12 cellular contexts compared by ENCODE assay signal in the genomic region with DNA sequence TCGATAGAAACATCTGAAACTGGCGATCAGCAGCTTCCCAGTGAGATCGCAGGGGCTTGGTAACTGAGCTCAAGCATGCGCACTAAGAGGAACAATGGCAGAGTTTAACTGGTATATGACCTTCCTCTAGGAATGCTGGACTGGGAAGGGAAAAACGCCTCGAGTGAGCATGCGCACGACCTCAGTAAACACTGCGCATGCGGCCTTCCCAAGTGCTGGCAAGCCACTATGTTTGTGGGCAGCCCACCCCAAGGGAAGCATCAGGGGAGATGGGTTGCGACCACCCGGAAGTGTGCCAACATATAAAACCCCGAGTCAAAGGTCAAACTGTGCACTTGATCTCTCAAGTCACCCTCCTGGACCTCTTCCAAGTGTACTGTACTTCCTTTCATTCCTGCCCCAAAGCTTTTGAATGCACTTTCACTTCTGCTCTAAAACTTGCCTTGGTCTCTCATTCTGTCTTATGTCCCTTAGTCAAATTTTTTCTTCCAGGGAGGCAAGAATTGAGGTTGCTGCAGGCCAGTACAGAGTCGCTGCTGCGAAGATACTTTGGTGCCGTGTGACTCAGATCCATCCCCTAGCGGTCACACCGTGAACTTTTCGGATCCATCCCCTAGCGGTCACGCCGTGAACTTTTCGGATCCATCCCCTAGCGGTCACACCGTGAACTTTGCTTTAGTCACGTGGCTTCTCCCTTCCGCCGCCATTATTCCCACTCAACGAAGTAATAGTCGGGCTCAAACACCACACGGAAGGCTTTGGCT.
A peak's percentile ranks its signal among the peaks of the same experiment; 100 is the strongest.
DNase-seq lines count a peak whose midpoint lies in the region; ATAC-seq, FAIRE-seq and TF ChIP-seq lines count a peak whose summit lies in the region.
"Had no signal": no experiment of that assay in that cellular context is flagged by ENCODE, and none has a peak within 500 bp of the region (broad histone marks: within the 10 kb centered on the region; RNA-seq: fewer than 3 reads in every experiment).

No MANE protein-coding gene starts in this region.

- H2BK15ac ChIP-seq in H9 (ENCODE audit: low read depth, low read length), result no peak overlapping the region

- no peak overlapping the region for H2AFZ ChIP-seq in H9 (ENCODE audit: low read length)
- H2AFZ ChIP-seq in astrocyte (ENCODE audit: low read depth, low read length), result no peak overlapping the region

- H3K9me3 ChIP-seq in H9 (ENCODE audit: control insufficient read depth, low read depth, low read length) (no peaks in the 10 kb centered on the region), astrocyte (ENCODE audit: insufficient read depth, low read depth, low read length) (no peaks in the 10 kb centered on the region), gastrocnemius medialis (no peaks in the 10 kb centered on the region)

- H3K27me3 ChIP-seq in H9 (ENCODE audit: insufficient read depth, low read length), result no peaks in the 10 kb centered on the region
- H3K27me3 ChIP-seq in astrocyte (ENCODE audit: insufficient read depth, low read length), result no peaks in the 10 kb centered on the region
- H3K27me3 ChIP-seq in gastrocnemius medialis, result no peaks in the 10 kb centered on the region

- TF ChIP-seq CTCF in H9 (conservative IDR thresholded peaks at IDR 0.05) (peak; percentile 100), astrocyte (IDR thresholded peaks at IDR 0.05; ENCODE audit: insufficient read depth, low read depth, low read length) (peak; percentile 28), gastrocnemius medialis (IDR thresholded peaks at IDR 0.05 in 4 of 5, conservative IDR thresholded peaks at IDR 0.05 in 1 of 5) (peak in 4 of 5 experiments; percentile 21 to 70 (median 40))

- H3K27me3 Mint-ChIP-seq in H9 (ENCODE audit: low read depth), result peaks cover 9% of the 10 kb centered on the region
- no peaks in the 10 kb centered on the region for H3K27me3 Mint-ChIP-seq in astrocyte (ENCODE audit: low read depth, unreplicated experiment)

- no peak for FAIRE-seq in astrocyte (lab: Jason Lieb, UNC)
- FAIRE-seq: H54 had no signal

- H3K36me3 ChIP-seq in astrocyte (ENCODE audit: insufficient read depth, low read length) (no peaks in the 10 kb centered on the region), gastrocnemius medialis (no peaks in the 10 kb centered on the region)

- H2BK5ac ChIP-seq in H9 (ENCODE audit: insufficient read length, low read length), result no peak overlapping the region

- no peak overlapping the region for H3K27ac Mint-ChIP-seq in H9
- H3K27ac Mint-ChIP-seq in astrocyte (ENCODE audit: unreplicated experiment), result peak overlapping the region; percentile 9
- H3K27ac Mint-ChIP-seq: stimulated activated naive CD8-positive, alpha-beta T cell treated with anti-CD3 and anti-CD28 coated beads, Interleukin-15, Interleukin-2, amounts not matched to agents 100 ng/mL and 50 ng/mL, for 24 hours had no signal

- no peak overlapping the region for H4K91ac ChIP-seq in H9 (ENCODE audit: insufficient read length, low read depth, low read length)

- H3K79me2 ChIP-seq in H9 (ENCODE audit: insufficient read depth, low read length) (no peaks in the 10 kb centered on the region), astrocyte (ENCODE audit: insufficient read depth, low read length) (no peaks in the 10 kb centered on the region)

- no peaks in the 10 kb centered on the region for H3K79me1 ChIP-seq in H9 (ENCODE audit: insufficient read depth, low read depth, low read length, poor library complexity, severe bottlenecking)

- TF ChIP-seq POLR2A in gastrocnemius medialis (IDR thresholded peaks at IDR 0.05), result no peak

- in situ Hi-C loops in gastrocnemius medialis (cut with MboI; ENCODE audit: low sequenced_read_pairs in 4 of 4), result no loop called here

- DNase-seq in H9 (peak; percentile 79), astrocyte (ENCODE audit: low read depth) (no peak), iPS DF 19.7 (ENCODE audit: low read depth, low spot score) (peak; percentile 64), gastrocnemius medialis (no peak), AG08395 (ENCODE audit: low spot score) (no peak), DMS114 treated with DMSO at 0.1 percent for 48 hours (lab: John Stamatoyannopoulos, UW; ENCODE audit: unreplicated experiment) (no peak)

- WGBS in H9 (ENCODE audit: extremely low coverage, insufficient read length, low lambda C conversion rate), result no CpG with 5 or more reads among the region's 31 CpGs

- no peak overlapping the region for H3K56ac ChIP-seq in H9 (ENCODE audit: insufficient read length, low read depth, low read length)

- no peak overlapping the region for H4K5ac ChIP-seq in H9 (ENCODE audit: insufficient read length, low read depth, low read length)

- H3K9me3 Mint-ChIP-seq in H9 (peaks cover 16 to 25% of the 10 kb centered on the region in 2 experiments; a peak in 4 of 5 replicates), astrocyte (ENCODE audit: unreplicated experiment) (peaks cover 14% of the 10 kb centered on the region)
- H3K9me3 Mint-ChIP-seq: stimulated activated naive CD8-positive, alpha-beta T cell treated with anti-CD3 and anti-CD28 coated beads, Interleukin-15, Interleukin-2, amounts not matched to agents 100 ng/mL and 50 ng/mL, for 24 hours had no signal

- H3K36me3 Mint-ChIP-seq in H9 (ENCODE audit: insufficient read depth in 1 of 3, low read depth in 3 of 3), result peaks cover 0 to 17% (median 3%) of the 10 kb centered on the region in 3 experiments; a peak in 5 of 7 replicates
- H3K36me3 Mint-ChIP-seq in astrocyte (ENCODE audit: low read depth, unreplicated experiment), result peaks cover 2% of the 10 kb centered on the region

- ATAC-seq in gastrocnemius medialis (peak in 1 of 2 donors; percentile 18), HG03521 (IDR thresholded peaks at IDR 0.05; ENCODE audit: unreplicated experiment) (no peak), GM19467 (IDR thresholded peaks at IDR 0.05; ENCODE audit: unreplicated experiment) (no peak)
- ATAC-seq: esophagus mucosa had no signal

- H2AK5ac ChIP-seq in H9 (ENCODE audit: insufficient read length, low read length), result no peak overlapping the region

- H2BK120ac ChIP-seq in H9 (ENCODE audit: low read depth, low read length, poor library complexity, severe bottlenecking), result no peak overlapping the region

- peaks cover 6% of the 10 kb centered on the region; the same call in 1 of the 2 replicates for H3K4me1 ChIP-seq in H9 (ENCODE audit: insufficient read depth, low read length)
- H3K4me1 ChIP-seq in astrocyte (ENCODE audit: insufficient read depth, low read length), result peaks cover 28% of the 10 kb centered on the region
- peaks cover 25 to 43% of the 10 kb centered on the region in 2 donors for H3K4me1 ChIP-seq in gastrocnemius medialis

- no peak overlapping the region for H4K8ac ChIP-seq in H9 (replicated peaks; ENCODE audit: insufficient read length, low read depth, low read length)

- H3K4me3 Mint-ChIP-seq in H9 (no peak overlapping the region), astrocyte (ENCODE audit: unreplicated experiment) (no peak overlapping the region)
- H3K4me3 Mint-ChIP-seq: stimulated activated naive CD8-positive, alpha-beta T cell treated with anti-CD3 and anti-CD28 coated beads, Interleukin-15, Interleukin-2, amounts not matched to agents 100 ng/mL and 50 ng/mL, for 24 hours had no signal

- H3K27ac ChIP-seq in H9 (ENCODE audit: insufficient read length, low read depth, low read length) (no peak overlapping the region), astrocyte (ENCODE audit: low read depth, low read length) (no peak overlapping the region), gastrocnemius medialis (no peak overlapping the region)
- H3K27ac ChIP-seq: RWPE1 had no signal

- H3K14ac ChIP-seq in H9 (ENCODE audit: insufficient read depth, low read length), result no peak overlapping the region

- H3K4me1 Mint-ChIP-seq in H9 (peaks cover 20 to 29% of the 10 kb centered on the region in 2 experiments), astrocyte (ENCODE audit: low read depth, unreplicated experiment) (peaks cover 37% of the 10 kb centered on the region)

- H3K23ac ChIP-seq in H9 (ENCODE audit: insufficient read length, low read depth, low read length), result no peak overlapping the region

- H3T11ph ChIP-seq in H9 (ENCODE audit: low read length), result no peak overlapping the region

- H3K23me2 ChIP-seq in H9 (ENCODE audit: insufficient read length, low read depth, low read length, poor library complexity, severe bottlenecking), result no peaks in the 10 kb centered on the region

- H3K18ac ChIP-seq in H9 (ENCODE audit: insufficient read length, low read depth, low read length), result no peak overlapping the region

- no peak overlapping the region for H3K4me2 ChIP-seq in H9 (ENCODE audit: insufficient read depth, insufficient read length, low read length)
- H3K4me2 ChIP-seq in astrocyte (ENCODE audit: low read length), result no peak overlapping the region

- H2BK20ac ChIP-seq in H9 (ENCODE audit: low read depth, low read length, poor library complexity, severe bottlenecking), result no peak overlapping the region

- H3K9ac ChIP-seq in H9 (ENCODE audit: extremely low read depth, insufficient read length, low read length) (no peak overlapping the region), astrocyte (ENCODE audit: low read length) (no peak overlapping the region)

- intact Hi-C loops in gastrocnemius medialis (cut with DNase I; ENCODE audit: low total_unique reads), result no loop called here

- no peak overlapping the region for H2BK12ac ChIP-seq in H9 (ENCODE audit: insufficient read length, low read depth, low read length)

- no peak overlapping the region for H3K4me3 ChIP-seq in astrocyte (ENCODE audit: insufficient read depth, low read depth, low read length)
- no peak overlapping the region for H3K4me3 ChIP-seq in gastrocnemius medialis

- H3K4ac ChIP-seq in H9 (ENCODE audit: low read depth, low read length), result no peak overlapping the region

- H4K20me1 ChIP-seq in H9 (ENCODE audit: control insufficient read depth, insufficient read depth, insufficient read length), result no peaks in the 10 kb centered on the region
- H4K20me1 ChIP-seq in astrocyte (ENCODE audit: insufficient read depth, low read length), result no peaks in the 10 kb centered on the region

Comparison
In these comparisons a context has a peak if more than half of its experiments do, and no peak if none do; other contexts are left out.
1. DNase-seq: peak in H9 (single experiment) and iPS DF 19.7 (single experiment); none in astrocyte (single experiment), gastrocnemius medialis (0 of 2), AG08395 (single experiment) and DMS114 treated with DMSO at 0.1 percent for 48 hours (single experiment).
2. CTCF ChIP-seq: peak in every context shown above with its lines; median percentile 100 in H9; 40 in gastrocnemius medialis; 28 in astrocyte.